In genomic region chr14:91139776-91140175, GRCh38 we compare ENCODE assay signal across 1 cellular context.
TF ChIP-seq lines count a peak whose summit lies in the region.

No MANE protein-coding gene starts in this region.

TF ChIP-seq in HEK293, 187 proteins besides CTCF, POLR2A, EP300 and RAD21:
- TF ChIP-seq ZBTB17 (tag by site-specific recombination; IDR thresholded peaks at IDR 0.05) (no peak), KLF7 (tag by site-specific recombination; IDR thresholded peaks at IDR 0.05; ENCODE audit: borderline replicate concordance) (no peak), ZNF621 (tag by site-specific recombination; IDR thresholded peaks at IDR 0.05) (no peak), KLF16 (tag by site-specific recombination; IDR thresholded peaks at IDR 0.05) (no peak), ZNF488 (tag by site-specific recombination; IDR thresholded peaks at IDR 0.05) (no peak), ZNF366 (tag by site-specific recombination; conservative IDR thresholded peaks at IDR 0.05) (0 out of 2 replicates have a peak, but pooled peaks have one; percentile 14), ZNF248 (tag by site-specific recombination; IDR thresholded peaks at IDR 0.05) (no peak)
